Comparison of ENCODE assay signal across 8 cellular contexts in the genomic region with DNA sequence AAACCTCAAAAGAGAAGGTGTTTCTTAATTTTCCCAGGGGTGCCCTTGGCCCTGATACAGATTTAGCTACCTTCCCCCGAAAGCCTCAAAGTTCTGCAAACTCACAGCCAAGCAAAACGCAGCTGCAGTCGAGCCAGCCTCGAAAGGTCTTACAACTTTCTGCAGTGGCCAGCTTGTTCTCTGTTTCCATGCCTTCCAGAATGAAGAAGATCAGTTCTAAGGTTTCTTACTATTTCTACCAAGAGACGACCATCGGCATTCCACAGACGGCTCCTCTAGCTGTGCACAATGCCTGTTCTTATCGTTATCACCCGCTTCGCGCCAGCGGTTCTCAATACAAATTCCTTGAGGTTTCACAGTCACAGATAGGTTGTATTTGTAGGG. TPM values are rescaled to one million over a fixed set of nuclear protein-coding genes. Genes with fewer than 3 reads are reported as not detected.
DNase-seq lines count a peak whose midpoint lies in the region; ATAC-seq and TF ChIP-seq lines count a peak whose summit lies in the region.

No MANE protein-coding gene starts in this region.

- no peaks in the 10 kb centered on the region for H3K9me3 ChIP-seq in CD8-positive, alpha-beta memory T cell (ENCODE audit: low read length)
- no peaks in the 10 kb centered on the region for H3K9me3 ChIP-seq in duodenal mucosa (ENCODE audit: control insufficient read depth in 1 of 2, low read length in 2 of 2)
- H3K9me3 ChIP-seq in upper lobe of right lung: no peaks in the 10 kb centered on the region

- intact Hi-C loops in upper lobe of right lung (cut with DNase I): no loop called here

- POLR2A ChIA-PET in CD8-positive, alpha-beta memory T cell (lab: Charles Lee): interaction anchor here (0.6 to 1.4 kb wide), 6 partner anchors 14 to 53 kb away, joined by 3 to 6 read pairs (median 4); no protein-coding TSS in a partner anchor

- H3K4me1 ChIP-seq in CD8-positive, alpha-beta memory T cell (ENCODE audit: insufficient read depth, low read length): peaks cover 52% of the 10 kb centered on the region
- H3K4me1 ChIP-seq in duodenal mucosa (ENCODE audit: control insufficient read depth in 1 of 2, insufficient read depth in 2 of 2, low read length in 2 of 2): peaks cover 6 to 32% of the 10 kb centered on the region in 2 donors
- H3K4me1 ChIP-seq in upper lobe of right lung: no peaks in the 10 kb centered on the region

- CTCF ChIA-PET in CD8-positive, alpha-beta memory T cell (lab: Charles Lee): interaction anchor here (0.9 to 3.0 kb wide), 4 partner anchors 15 to 104 kb away, joined by 3 to 11 read pairs (median 6); no protein-coding TSS in a partner anchor

- peak; percentile 15 for ATAC-seq in GM19397 (IDR thresholded peaks at IDR 0.05; ENCODE audit: unreplicated experiment)
- peak; percentile 14 for ATAC-seq in HG03342 (IDR thresholded peaks at IDR 0.05; ENCODE audit: unreplicated experiment)
- no peak for ATAC-seq in upper lobe of right lung

- peak overlapping the region; percentile 46 for H3K4me3 ChIP-seq in CD8-positive, alpha-beta memory T cell (ENCODE audit: low read length)
- H3K4me3 ChIP-seq in duodenal mucosa (ENCODE audit: low read depth in 1 of 2, low read length in 2 of 2) (peak overlapping the region; percentile 4 to 58), upper lobe of right lung (no peak overlapping the region)

- H3K9ac ChIP-seq in duodenal mucosa (ENCODE audit: low read depth in 1 of 2, low read length in 2 of 2): peak overlapping the region in 1 of 2 donors; percentile 33

- no peaks in the 10 kb centered on the region for H3K27me3 ChIP-seq in CD8-positive, alpha-beta memory T cell (ENCODE audit: insufficient read depth, low read length, poor library complexity, severe bottlenecking)
- H3K27me3 ChIP-seq in duodenal mucosa (ENCODE audit: control insufficient read depth in 1 of 2, insufficient read depth in 2 of 2, low read length in 2 of 2) (no peaks in the 10 kb centered on the region), upper lobe of right lung (no peaks in the 10 kb centered on the region)

- peak overlapping the region; percentile 81 to 94 (median 87) for H3K4me3 Mint-ChIP-seq in CD8-positive, alpha-beta memory T cell
- H3K4me3 Mint-ChIP-seq in osteocyte (ENCODE audit: unreplicated experiment): no peak overlapping the region

- H3K27ac ChIP-seq in CD8-positive, alpha-beta memory T cell (ENCODE audit: low read depth, low read length): peak overlapping the region; percentile 62
- H3K27ac ChIP-seq in duodenal mucosa (ENCODE audit: low read depth, low read length) (no peak overlapping the region), upper lobe of right lung (no peak overlapping the region)

- no peaks in the 10 kb centered on the region for H3K36me3 Mint-ChIP-seq in CD8-positive, alpha-beta memory T cell
- H3K36me3 Mint-ChIP-seq in osteocyte (ENCODE audit: unreplicated experiment): no peaks in the 10 kb centered on the region

- no peaks in the 10 kb centered on the region for H3K9me3 Mint-ChIP-seq in CD8-positive, alpha-beta memory T cell
- peaks cover 5% of the 10 kb centered on the region for H3K9me3 Mint-ChIP-seq in osteocyte (ENCODE audit: unreplicated experiment)

- no peaks in the 10 kb centered on the region for H3K36me3 ChIP-seq in CD8-positive, alpha-beta memory T cell (ENCODE audit: insufficient read depth, low read length)
- H3K36me3 ChIP-seq in duodenal mucosa (ENCODE audit: control insufficient read depth in 1 of 2, insufficient read depth in 2 of 2, low read length in 2 of 2) (no peaks in the 10 kb centered on the region), upper lobe of right lung (no peaks in the 10 kb centered on the region)

- H3K27me3 Mint-ChIP-seq in CD8-positive, alpha-beta memory T cell: peaks cover 0 to 2% of the 10 kb centered on the region in 2 donors
- no peaks in the 10 kb centered on the region for H3K27me3 Mint-ChIP-seq in osteocyte (ENCODE audit: unreplicated experiment)

- peaks cover 58 to 71% (median 62%) of the 10 kb centered on the region in 3 donors for H3K4me1 Mint-ChIP-seq in CD8-positive, alpha-beta memory T cell
- H3K4me1 Mint-ChIP-seq in osteocyte (ENCODE audit: unreplicated experiment): no peaks in the 10 kb centered on the region

- no peak for TF ChIP-seq CTCF in osteocyte (IDR thresholded peaks at IDR 0.05)
- TF ChIP-seq CTCF in upper lobe of right lung (IDR thresholded peaks at IDR 0.05): no peak

- DNase-seq in CD8-positive, alpha-beta memory T cell: no peak
- DNase-seq in osteocyte (ENCODE audit: extremely low spot score, unreplicated experiment) (no peak), upper lobe of right lung (no peak), ureter (ENCODE audit: low spot score) (no peak)
- DNase-seq in central memory CD4-positive, alpha-beta T cell: no peak

- H3K27ac Mint-ChIP-seq in CD8-positive, alpha-beta memory T cell: peak overlapping the region; percentile 93 to 99 (median 97)
- H3K27ac Mint-ChIP-seq in osteocyte (ENCODE audit: unreplicated experiment): no peak overlapping the region

RNA-seq across cellular contexts. Expression of gene CCR6, which starts 28.5 kb away (rescaled TPM):
- total RNA-seq in CD8-positive, alpha-beta memory T cell: 1 to 10 TPM; 3.5 to 3.9 TPM
- polyA plus RNA-seq in CD8-positive, alpha-beta memory T cell: 47.3 TPM
- total RNA-seq in osteocyte (not detected in 2 replicates), upper lobe of right lung (1.4 TPM), ureter (not detected)
